ENCODE assay signal across 8 cellular contexts in genomic region chr1:227316456-227316855, GRCh38. TPM values are rescaled to one million over a fixed set of nuclear protein-coding genes. Genes with fewer than 3 reads are reported as not detected.
A peak's percentile ranks its signal among the peaks of the same experiment; 100 is the strongest.
DNase-seq lines count a peak whose midpoint lies in the region; ATAC-seq and TF ChIP-seq lines count a peak whose summit lies in the region.

No MANE protein-coding gene starts in this region.

- H3K4me1 Mint-ChIP-seq in activated T-cell treated with anti-CD3 and anti-CD28 coated beads, Interleukin-2, amount 50 U/mL, for 72 hours (ENCODE audit: low read depth) = peaks cover 30% of the 10 kb centered on the region

- H3K4me2 ChIP-seq in mesendoderm (ENCODE audit: low read length) = peak overlapping the region; percentile 7

- H3K4me3 ChIP-seq in body of pancreas = peak overlapping the region in 1 of 2 donors; percentile 14
- H3K4me3 ChIP-seq in mesendoderm (ENCODE audit: low read length) = no peak overlapping the region
- H3K4me3 ChIP-seq in upper lobe of left lung = peak overlapping the region; percentile 63 to 87 (median 80)

- H3K36me3 ChIP-seq in body of pancreas (replicated peaks in 1 of 2; ENCODE audit: insufficient read depth in 1 of 2, low read depth in 2 of 2) (no peaks in the 10 kb centered on the region), mesendoderm (ENCODE audit: control insufficient read depth, insufficient read depth, low read length) (no peaks in the 10 kb centered on the region), upper lobe of left lung (no peaks in the 10 kb centered on the region)

- H3K23ac ChIP-seq in mesendoderm (ENCODE audit: low read length) = no peak overlapping the region

- no peak overlapping the region for H2AK5ac ChIP-seq in mesendoderm (ENCODE audit: low read length)

- H3K4ac ChIP-seq in mesendoderm (ENCODE audit: low read depth, low read length) = no peak overlapping the region

- peaks cover 34% of the 10 kb centered on the region for H3K4me1 ChIP-seq in body of pancreas
- no peaks in the 10 kb centered on the region for H3K4me1 ChIP-seq in mesendoderm (ENCODE audit: control insufficient read depth, low read depth, low read length)
- peaks cover 10 to 24% (median 13%) of the 10 kb centered on the region in 4 donors for H3K4me1 ChIP-seq in upper lobe of left lung

- no peak for TF ChIP-seq POLR2A in body of pancreas (IDR thresholded peaks at IDR 0.05)
- TF ChIP-seq POLR2A in upper lobe of left lung (IDR thresholded peaks at IDR 0.05) = no peak

- no peak overlapping the region for H3K18ac ChIP-seq in mesendoderm (ENCODE audit: low read length)

- intact Hi-C loops in body of pancreas (cut with DNase I) = no loop called here

- H3K9me3 ChIP-seq in body of pancreas = no peaks in the 10 kb centered on the region
- H3K9me3 ChIP-seq in upper lobe of left lung = no peaks in the 10 kb centered on the region

- no peak overlapping the region for H2BK120ac ChIP-seq in mesendoderm (ENCODE audit: low read depth, low read length)

- H3K9ac ChIP-seq in mesendoderm (ENCODE audit: low read length) = peak overlapping the region; percentile 3

- H3K56ac ChIP-seq in mesendoderm (ENCODE audit: low read length) = no peak overlapping the region

- no peak for ATAC-seq in activated T-cell treated with anti-CD3 and anti-CD28 coated beads, Interleukin-2, amount 50 U/mL, for 72 hours (replicated peaks in 1 of 2)
- ATAC-seq in body of pancreas (no peak), upper lobe of left lung (ENCODE audit: low FRiP score in 2 of 2) (no peak)

- peaks cover 63% of the 10 kb centered on the region for H3K27me3 Mint-ChIP-seq in activated T-cell treated with anti-CD3 and anti-CD28 coated beads, Interleukin-2, amount 50 U/mL, for 72 hours (ENCODE audit: low read depth)

- H4K8ac ChIP-seq in mesendoderm (ENCODE audit: low read depth, low read length) = no peak overlapping the region

- H2BK15ac ChIP-seq in mesendoderm (replicated peaks; ENCODE audit: low read depth) = no peak overlapping the region

- no peak overlapping the region for H2BK5ac ChIP-seq in mesendoderm (ENCODE audit: low read length)

- DNase-seq in activated T-cell treated with anti-CD3 and anti-CD28 coated beads, Interleukin-2, amount 50 U/mL, for 72 hours = no peak
- no peak for DNase-seq in activated T-cell treated with anti-CD3 and anti-CD28 coated beads for 4 hours
- DNase-seq in body of pancreas = no peak
- DNase-seq in mesendoderm = no peak
- no peak for DNase-seq in upper lobe of left lung
- no peak for DNase-seq in NCI-H1048 (lab: John Stamatoyannopoulos, UW)
- no peak for DNase-seq in NK-92 (lab: John Stamatoyannopoulos, UW; ENCODE audit: unreplicated experiment)
- DNase-seq in retina = no peak

- no peaks in the 10 kb centered on the region for H3K27me3 ChIP-seq in body of pancreas
- no peaks in the 10 kb centered on the region for H3K27me3 ChIP-seq in mesendoderm (ENCODE audit: insufficient read depth, low read length, poor library complexity)
- no peaks in the 10 kb centered on the region for H3K27me3 ChIP-seq in upper lobe of left lung

- peaks cover 13% of the 10 kb centered on the region for H3K79me2 ChIP-seq in mesendoderm (ENCODE audit: control insufficient read depth, insufficient read depth, low read length)

- H3K27ac Mint-ChIP-seq in activated T-cell treated with anti-CD3 and anti-CD28 coated beads, Interleukin-2, amount 50 U/mL, for 72 hours = no peak overlapping the region

- TF ChIP-seq EP300 in upper lobe of left lung (IDR thresholded peaks at IDR 0.05) = no peak

- peak overlapping the region; percentile 65 to 85 for H3K4me3 Mint-ChIP-seq in activated T-cell treated with anti-CD3 and anti-CD28 coated beads, Interleukin-2, amount 50 U/mL, for 72 hours

- H3K79me1 ChIP-seq in mesendoderm (ENCODE audit: low read length) = no peaks in the 10 kb centered on the region

- H3K27ac ChIP-seq in body of pancreas = peak overlapping the region; percentile 21 to 96 (median 81)
- H3K27ac ChIP-seq in mesendoderm (ENCODE audit: low read depth, low read length) = no peak overlapping the region
- peak overlapping the region in 2 of 4 donors; percentile 97 to 98 for H3K27ac ChIP-seq in upper lobe of left lung

- TF ChIP-seq CTCF in body of pancreas (IDR thresholded peaks at IDR 0.05) (no peak), upper lobe of left lung (IDR thresholded peaks at IDR 0.05) (no peak)

- no peak overlapping the region for H4K5ac ChIP-seq in mesendoderm (ENCODE audit: low read length)

- peaks cover 0 to 2% of the 10 kb centered on the region in 2 donors for H3K36me3 Mint-ChIP-seq in activated T-cell treated with anti-CD3 and anti-CD28 coated beads, Interleukin-2, amount 50 U/mL, for 72 hours (ENCODE audit: insufficient read depth in 2 of 2)

- H3K9me3 Mint-ChIP-seq in activated T-cell treated with anti-CD3 and anti-CD28 coated beads, Interleukin-2, amount 50 U/mL, for 72 hours = no peaks in the 10 kb centered on the region

RNA-seq across cellular contexts. Expression of gene CDC42BPA, which starts 1.8 kb away (rescaled TPM):
- 10 to 100 TPM in 1 of 2 donors, 1 to 10 TPM in 1; 6.2 to 11.6 TPM for total RNA-seq in activated T-cell treated with anti-CD3 and anti-CD28 coated beads, Interleukin-2, amount 50 U/mL, for 72 hours
- total RNA-seq in body of pancreas = 10 to 100 TPM; 35.9 to 37.6 TPM
- polyA plus RNA-seq in mesendoderm (2013, experiment 1 of 2) = 9.7 TPM
- 10.0 TPM for polyA plus RNA-seq in mesendoderm (2013, experiment 2 of 2)
- total RNA-seq in upper lobe of left lung = 10 to 100 TPM; 27.8 to 76.1 (median 33.1) TPM
